23 cellular contexts compared by ENCODE assay signal in genomic region chr5:102832445-102832844, GRCh38.
DNase-seq lines count a peak whose midpoint lies in the region; ATAC-seq and TF ChIP-seq lines count a peak whose summit lies in the region.
"Had no signal": no experiment of that assay in that cellular context is flagged by ENCODE, and none has a peak within 500 bp of the region (broad histone marks: within the 10 kb centered on the region; RNA-seq: fewer than 3 reads in every experiment).

No MANE protein-coding gene starts in this region.

- H3K4me1 Mint-ChIP-seq in naive thymus-derived CD8-positive, alpha-beta T cell, result peaks cover 4 to 27% (median 10%) of the 10 kb centered on the region in 4 donors

- POLR2A ChIA-PET in naive thymus-derived CD8-positive, alpha-beta T cell (lab: Charles Lee), result no interaction called here

- peak; percentile 53 for ATAC-seq in GM21717 (IDR thresholded peaks at IDR 0.05; ENCODE audit: unreplicated experiment)
- peak; percentile 48 for ATAC-seq in HG03439 (IDR thresholded peaks at IDR 0.05; ENCODE audit: unreplicated experiment)
- no peak for ATAC-seq in naive thymus-derived CD8-positive, alpha-beta T cell
- ATAC-seq in GM21367 (IDR thresholded peaks at IDR 0.05; ENCODE audit: unreplicated experiment), result no peak
- ATAC-seq: gastrocnemius medialis, lower lobe of right lung, WTC11 had no signal

- peaks cover 0 to 3% (median 0%) of the 10 kb centered on the region in 3 donors for H3K36me3 Mint-ChIP-seq in naive thymus-derived CD8-positive, alpha-beta T cell

- no peaks in the 10 kb centered on the region for H3K9me3 Mint-ChIP-seq in naive thymus-derived CD8-positive, alpha-beta T cell
- H3K9me3 Mint-ChIP-seq: activated CD4-positive, alpha-beta T cell treated with anti-CD3 and anti-CD28 coated beads, Interleukin-2, amount 10 ng/mL, durations not matched to agents 24 days and 14 days had no signal

- H3K4me3 Mint-ChIP-seq in naive thymus-derived CD8-positive, alpha-beta T cell, result no peak overlapping the region
- H3K4me3 Mint-ChIP-seq: activated CD4-positive, alpha-beta T cell treated with anti-CD3 and anti-CD28 coated beads, Interleukin-2, amount 10 ng/mL, durations not matched to agents 24 days and 14 days; type B pancreatic cell; WTC11 had no signal

- H3K4me3 ChIP-seq in fibroblast of mammary gland (ENCODE audit: control insufficient read depth, low read depth, low read length), result no peak overlapping the region
- H3K4me3 ChIP-seq: BLaER1 treated with 17β-estradiol and CSF1 and Interleukin-3, amounts not matched to agents 10 nM and 100 nM; gastrocnemius medialis; lower lobe of right lung; skin epidermis had no signal

- H3K27me3 Mint-ChIP-seq in naive thymus-derived CD8-positive, alpha-beta T cell, result peaks cover 0 to 2% (median 0%) of the 10 kb centered on the region in 5 donors
- H3K27me3 Mint-ChIP-seq: activated CD4-positive, alpha-beta T cell treated with anti-CD3 and anti-CD28 coated beads, Interleukin-2, amount 10 ng/mL, durations not matched to agents 24 days and 14 days; type B pancreatic cell had no signal

- DNase-seq in fibroblast of mammary gland (ENCODE audit: low read depth), result peak; percentile 20
- no peak for DNase-seq in naive thymus-derived CD8-positive, alpha-beta T cell
- no peak for DNase-seq in NCI-H1436 treated with DMSO at 0.1 percent for 48 hours (lab: John Stamatoyannopoulos, UW)
- no peak for DNase-seq in SIG-M5 (lab: John Stamatoyannopoulos, UW)
- DNase-seq: activated CD4-positive, alpha-beta T cell treated with anti-CD3 and anti-CD28 coated beads, Interleukin-2, amount 10 ng/mL, durations not matched to agents 24 days and 14 days; activated gamma-delta T cell; activated T-cell treated with anti-CD3 and anti-CD28 coated beads, Interleukin-2, amount 50 U/mL, for 1 hour; cortex of kidney; erythroblast; gastrocnemius medialis; lower lobe of right lung; NCI-H1048; NCI-H1694 treated with DMSO at 0.1 percent for 48 hours; NCI-H510A; stimulated activated naive CD4-positive, alpha-beta T cell; T-helper 1 cell had no signal

- no peak overlapping the region for H3K27ac Mint-ChIP-seq in naive thymus-derived CD8-positive, alpha-beta T cell
- H3K27ac Mint-ChIP-seq: activated CD4-positive, alpha-beta T cell treated with anti-CD3 and anti-CD28 coated beads, Interleukin-2, amount 10 ng/mL, durations not matched to agents 24 days and 14 days; type B pancreatic cell; WTC11 had no signal

- no peak for TF ChIP-seq CTCF in fibroblast of mammary gland (conservative IDR thresholded peaks at IDR 0.05; ENCODE audit: control insufficient read depth, insufficient read depth, low read depth, low read length)

Comparison
In these comparisons a context has a peak if more than half of its experiments do, and no peak if none do; other contexts are left out.
1. ATAC-seq: peak in GM21717 (single experiment) and HG03439 (single experiment); none in naive thymus-derived CD8-positive, alpha-beta T cell (0 of 2) and GM21367 (single experiment).